ENCODE assay signal across 10 cellular contexts in genomic region chr12:1800646-1801284, GRCh38. TPM values are rescaled to one million over a fixed set of nuclear protein-coding genes. Genes with fewer than 3 reads are reported as not detected.
DNase-seq lines count a peak whose midpoint lies in the region; ATAC-seq and TF ChIP-seq lines count a peak whose summit lies in the region.
"Had no signal": no experiment of that assay in that cellular context is flagged by ENCODE, and none has a peak within 500 bp of the region (broad histone marks: within the 10 kb centered on the region; RNA-seq: fewer than 3 reads in every experiment).

No MANE protein-coding gene starts in this region.

- H3K4me1 ChIP-seq in esophagus squamous epithelium = peaks cover 3 to 30% (median 6%) of the 10 kb centered on the region in 3 donors

- peaks cover 7% of the 10 kb centered on the region for H3K4me1 Mint-ChIP-seq in activated CD4-positive, alpha-beta T cell treated with anti-CD3 and anti-CD28 coated beads, Interleukin-2, amount 10 ng/mL, durations not matched to agents 24 days and 14 days
- H3K4me1 Mint-ChIP-seq in progenitor cell of endocrine pancreas (ENCODE audit: low read depth) = peaks cover 1% of the 10 kb centered on the region

- no peak overlapping the region for H3K4me3 ChIP-seq in MG63
- H3K4me3 ChIP-seq in esophagus squamous epithelium = no peak overlapping the region

- 35 to 53% methylated on average over 2 to 4 of the region's 10 CpGs for WGBS in esophagus squamous epithelium, 2 donors

- TF ChIP-seq POLR2A in esophagus squamous epithelium (IDR thresholded peaks at IDR 0.05) = no peak

- TF ChIP-seq CTCF in progenitor cell of endocrine pancreas (IDR thresholded peaks at IDR 0.05; ENCODE audit: unreplicated experiment) = peak; percentile 52
- peak in 3 of 6 experiments; percentile 32 to 62 (median 37) for TF ChIP-seq CTCF in esophagus squamous epithelium (IDR thresholded peaks at IDR 0.05)

- H3K9me3 ChIP-seq in MG63 = no peaks in the 10 kb centered on the region
- H3K9me3 ChIP-seq in esophagus squamous epithelium = no peaks in the 10 kb centered on the region

- H3K27ac Mint-ChIP-seq in activated CD4-positive, alpha-beta T cell treated with anti-CD3 and anti-CD28 coated beads, Interleukin-2, amount 10 ng/mL, durations not matched to agents 24 days and 14 days = no peak overlapping the region
- no peak overlapping the region for H3K27ac Mint-ChIP-seq in progenitor cell of endocrine pancreas
- H3K27ac Mint-ChIP-seq: T-helper 17 cell had no signal

- intact Hi-C loops in activated CD4-positive, alpha-beta T cell treated with anti-CD3 and anti-CD28 coated beads, Interleukin-2, amount 10 ng/mL, durations not matched to agents 24 days and 14 days (cut with micrococcal nuclease) = no loop called here
- intact Hi-C loops in esophagus squamous epithelium (cut with DNase I) = no loop called here

- H3K27me3 Mint-ChIP-seq in activated CD4-positive, alpha-beta T cell treated with anti-CD3 and anti-CD28 coated beads, Interleukin-2, amount 10 ng/mL, durations not matched to agents 24 days and 14 days = no peaks in the 10 kb centered on the region
- H3K27me3 Mint-ChIP-seq in progenitor cell of endocrine pancreas = peaks cover 5% of the 10 kb centered on the region
- H3K27me3 Mint-ChIP-seq: T-helper 17 cell had no signal

- no peak overlapping the region for H3K27ac ChIP-seq in esophagus squamous epithelium

- H3K4me3 Mint-ChIP-seq in activated CD4-positive, alpha-beta T cell treated with anti-CD3 and anti-CD28 coated beads, Interleukin-2, amount 10 ng/mL, durations not matched to agents 24 days and 14 days = no peak overlapping the region
- H3K4me3 Mint-ChIP-seq in progenitor cell of endocrine pancreas (ENCODE audit: low read depth) = no peak overlapping the region
- H3K4me3 Mint-ChIP-seq: T-helper 17 cell had no signal

- H3K36me3 ChIP-seq in MG63 (no peaks in the 10 kb centered on the region), esophagus squamous epithelium (no peaks in the 10 kb centered on the region)

- peaks cover 5% of the 10 kb centered on the region for H3K9me3 Mint-ChIP-seq in activated CD4-positive, alpha-beta T cell treated with anti-CD3 and anti-CD28 coated beads, Interleukin-2, amount 10 ng/mL, durations not matched to agents 24 days and 14 days
- no peaks in the 10 kb centered on the region for H3K9me3 Mint-ChIP-seq in progenitor cell of endocrine pancreas (ENCODE audit: low read depth)

- H3K27me3 ChIP-seq in MG63 = no peaks in the 10 kb centered on the region
- H3K27me3 ChIP-seq in esophagus squamous epithelium = no peaks in the 10 kb centered on the region

- H3K36me3 Mint-ChIP-seq in activated CD4-positive, alpha-beta T cell treated with anti-CD3 and anti-CD28 coated beads, Interleukin-2, amount 10 ng/mL, durations not matched to agents 24 days and 14 days (ENCODE audit: low read depth) = no peaks in the 10 kb centered on the region
- H3K36me3 Mint-ChIP-seq in progenitor cell of endocrine pancreas (ENCODE audit: insufficient read depth) = no peaks in the 10 kb centered on the region

- no peak for ATAC-seq in HG03571 (IDR thresholded peaks at IDR 0.05; ENCODE audit: unreplicated experiment)
- ATAC-seq: T-helper 17 cell had no signal

- DNase-seq in activated CD4-positive, alpha-beta T cell treated with anti-CD3 and anti-CD28 coated beads, Interleukin-2, amount 10 ng/mL, durations not matched to agents 24 days and 14 days = peak; percentile 74
- DNase-seq in activated CD4-positive, alpha-beta T cell treated with anti-CD3 and anti-CD28 coated beads for 1 hour = no peak
- peak; percentile 64 for DNase-seq in MG63
- peak; percentile 59 for DNase-seq in dermis blood vessel endothelial cell
- peak; percentile 22 for DNase-seq in progenitor cell of endocrine pancreas (ENCODE audit: low spot score, unreplicated experiment)
- no peak for DNase-seq in esophagus squamous epithelium (lab: John Stamatoyannopoulos, UW)
- no peak for DNase-seq in glomerular visceral epithelial cell (ENCODE audit: extremely low spot score)
- DNase-seq: DND-41 had no signal

RNA-seq across cellular contexts. Expression of gene LRTM2, which starts 19.6 kb away (rescaled TPM):
- 0.05 and 0.16 TPM in 2 replicates for total RNA-seq in activated CD4-positive, alpha-beta T cell treated with anti-CD3 and anti-CD28 coated beads, Interleukin-2, amount 10 ng/mL, durations not matched to agents 24 days and 14 days
- not detected in 2 replicates for total RNA-seq in MG63 (2014; rRNA removed; shearing (Covaris generic); ENCODE audit: low replicate concordance)
- total RNA-seq in dermis blood vessel endothelial cell (not detected in 2 replicates), progenitor cell of endocrine pancreas (0.48 and 0.53 TPM in 2 replicates), esophagus squamous epithelium (not detected)
- total RNA-seq: T-helper 17 cell had no signal

Comparison
In these comparisons a context has a peak if more than half of its experiments do, and no peak if none do; other contexts are left out.
1. DNase-seq: peak in activated CD4-positive, alpha-beta T cell treated with anti-CD3 and anti-CD28 coated beads, Interleukin-2, amount 10 ng/mL, durations not matched to agents 24 days and 14 days (single experiment), MG63 (single experiment), dermis blood vessel endothelial cell (single experiment) and progenitor cell of endocrine pancreas (single experiment); none in activated CD4-positive, alpha-beta T cell treated with anti-CD3 and anti-CD28 coated beads for 1 hour (single experiment), esophagus squamous epithelium (single experiment) and glomerular visceral epithelial cell (single experiment).